Comparison of ENCODE assay signal across 1 cellular context in the genomic region with DNA sequence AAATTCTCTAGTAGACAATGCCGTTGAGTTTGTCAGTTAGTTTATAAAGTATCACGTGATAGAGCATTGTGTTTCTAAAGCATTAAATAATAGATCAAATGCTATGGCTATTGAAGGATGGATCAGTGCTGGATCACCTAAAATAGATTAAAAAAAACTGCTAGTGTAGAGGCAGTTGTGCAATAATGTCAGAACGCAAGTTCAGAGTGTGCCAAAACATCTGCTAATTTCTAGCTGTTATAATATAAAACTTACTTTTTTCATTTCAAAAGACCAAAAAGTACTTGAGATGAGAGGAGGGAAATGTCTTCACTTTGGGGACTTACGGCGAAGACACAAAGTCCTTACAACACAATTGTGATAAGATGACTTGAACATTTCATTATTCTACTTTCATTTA.
TF ChIP-seq lines count a peak whose summit lies in the region.

No MANE protein-coding gene starts in this region.

TF ChIP-seq in SK-N-SH treated with all-trans-retinoic acid at 6 μM for 48 hours, 23 proteins besides CTCF, POLR2A, EP300 and RAD21 (continued from another document):
- TF ChIP-seq, protein P1, sequence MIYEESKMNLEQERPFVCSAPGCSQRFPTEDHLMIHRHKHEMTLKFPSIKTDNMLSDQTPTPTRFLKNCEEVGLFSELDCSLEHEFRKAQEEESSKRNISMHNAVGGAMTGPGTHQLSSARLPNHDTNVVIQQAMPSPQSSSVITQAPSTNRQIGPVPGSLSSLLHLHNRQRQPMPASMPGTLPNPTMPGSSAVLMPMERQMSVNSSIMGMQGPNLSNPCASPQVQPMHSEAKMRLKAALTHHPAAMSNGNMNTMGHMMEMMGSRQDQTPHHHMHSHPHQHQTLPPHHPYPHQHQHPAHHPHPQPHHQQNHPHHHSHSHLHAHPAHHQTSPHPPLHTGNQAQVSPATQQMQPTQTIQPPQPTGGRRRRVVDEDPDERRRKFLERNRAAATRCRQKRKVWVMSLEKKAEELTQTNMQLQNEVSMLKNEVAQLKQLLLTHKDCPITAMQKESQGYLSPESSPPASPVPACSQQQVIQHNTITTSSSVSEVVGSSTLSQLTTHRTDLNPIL (CRISPR knock-in tag; IDR thresholded peaks at IDR 0.05; ENCODE audit: low read depth) = no peak
- no peak for TF ChIP-seq ZC3H10 (CRISPR knock-in tag; IDR thresholded peaks at IDR 0.05)
- TF ChIP-seq ARNTL (CRISPR knock-in tag; IDR thresholded peaks at IDR 0.05; ENCODE audit: borderline replicate concordance, low read depth) = no peak
- TF ChIP-seq, protein P2, sequence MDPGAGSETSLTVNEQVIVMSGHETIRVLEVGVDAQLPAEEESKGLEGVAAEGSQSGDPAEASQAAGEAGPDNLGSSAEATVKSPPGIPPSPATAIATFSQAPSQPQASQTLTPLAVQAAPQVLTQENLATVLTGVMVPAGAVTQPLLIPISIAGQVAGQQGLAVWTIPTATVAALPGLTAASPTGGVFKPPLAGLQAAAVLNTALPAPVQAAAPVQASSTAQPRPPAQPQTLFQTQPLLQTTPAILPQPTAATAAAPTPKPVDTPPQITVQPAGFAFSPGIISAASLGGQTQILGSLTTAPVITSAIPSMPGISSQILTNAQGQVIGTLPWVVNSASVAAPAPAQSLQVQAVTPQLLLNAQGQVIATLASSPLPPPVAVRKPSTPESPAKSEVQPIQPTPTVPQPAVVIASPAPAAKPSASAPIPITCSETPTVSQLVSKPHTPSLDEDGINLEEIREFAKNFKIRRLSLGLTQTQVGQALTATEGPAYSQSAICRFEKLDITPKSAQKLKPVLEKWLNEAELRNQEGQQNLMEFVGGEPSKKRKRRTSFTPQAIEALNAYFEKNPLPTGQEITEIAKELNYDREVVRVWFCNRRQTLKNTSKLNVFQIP (CRISPR knock-in tag; IDR thresholded peaks at IDR 0.05; ENCODE audit: borderline replicate concordance, low read depth) = no peak
TF ChIP-seq in SK-N-SH treated with all-trans-retinoic acid at 6 μM for 48 hours: peak in this region for 0.
